Comparison of ENCODE assay signal across 3 cellular contexts in genomic region chr11:20035375-20035700, GRCh38.
TF ChIP-seq lines count a peak whose summit lies in the region.

No MANE protein-coding gene starts in this region.

TF ChIP-seq in SK-N-SH, 30 proteins besides CTCF, POLR2A, EP300 and RAD21:
- TF ChIP-seq USF1 (IDR thresholded peaks at IDR 0.05; ENCODE audit: borderline replicate concordance, low read depth) (no peak), MAX (IDR thresholded peaks at IDR 0.05; ENCODE audit: low read depth) (no peak), NRF1 (IDR thresholded peaks at IDR 0.05; ENCODE audit: low read depth, low read length) (no peak), FOSL2 (IDR thresholded peaks at IDR 0.05; ENCODE audit: borderline replicate concordance, low read depth) (no peak), TAF1 (IDR thresholded peaks at IDR 0.05; ENCODE audit: borderline replicate concordance, low read depth, low read length) (no peak), SMC3 (IDR thresholded peaks at IDR 0.05; ENCODE audit: low read depth, low read length) (no peak), MXI1 (IDR thresholded peaks at IDR 0.05; ENCODE audit: low read depth, low read length) (no peak), SIN3A (IDR thresholded peaks at IDR 0.05; ENCODE audit: borderline replicate concordance, low read depth, low read length) (no peak)

TF ChIP-seq in SK-N-SH treated with all-trans-retinoic acid at 6 μM for 48 hours, 23 proteins besides CTCF, POLR2A, EP300 and RAD21 (continued from another document):
- no peak for TF ChIP-seq CSRNP3 (CRISPR knock-in tag; IDR thresholded peaks at IDR 0.05)
- TF ChIP-seq ESRRG (CRISPR knock-in tag; IDR thresholded peaks at IDR 0.05), result no peak
- TF ChIP-seq PPARA (CRISPR knock-in tag; IDR thresholded peaks at IDR 0.05; ENCODE audit: borderline replicate concordance), result no peak
- no peak for TF ChIP-seq PATZ1 (CRISPR knock-in tag; IDR thresholded peaks at IDR 0.05; ENCODE audit: borderline replicate concordance)
- no peak for TF ChIP-seq BACH2 (CRISPR knock-in tag; IDR thresholded peaks at IDR 0.05; ENCODE audit: borderline replicate concordance)
- TF ChIP-seq ZNF565 (CRISPR knock-in tag; conservative IDR thresholded peaks at IDR 0.05; ENCODE audit: low read depth), result no peak
- TF ChIP-seq TCF4 (CRISPR knock-in tag; IDR thresholded peaks at IDR 0.05; ENCODE audit: borderline replicate concordance), result no peak

TF ChIP-seq in HepG2, 621 proteins besides CTCF, POLR2A, EP300 and RAD21 (continued from another document):
- TF ChIP-seq ZNF276 (CRISPR knock-in tag; IDR thresholded peaks at IDR 0.05; ENCODE audit: low read depth) (0 out of 2 replicates have a peak, but pooled peaks have one; percentile 3), ZNF746 (CRISPR knock-in tag; IDR thresholded peaks at IDR 0.05) (no peak), ZNF292 (CRISPR knock-in tag; IDR thresholded peaks at IDR 0.05; ENCODE audit: borderline replicate concordance, low read depth) (peak; percentile 76; the same call in 1 of the 2 replicates), ZFP62 (CRISPR knock-in tag; IDR thresholded peaks at IDR 0.05) (no peak), ZBTB43 (CRISPR knock-in tag; conservative IDR thresholded peaks at IDR 0.05) (no peak), ARNT2 (CRISPR knock-in tag; IDR thresholded peaks at IDR 0.05; ENCODE audit: low read depth) (0 out of 2 replicates have a peak, but pooled peaks have one; percentile 3), SMAD1 (CRISPR knock-in tag; IDR thresholded peaks at IDR 0.05; ENCODE audit: borderline replicate concordance, low read depth) (0 out of 2 replicates have a peak, but pooled peaks have one; percentile 5), JUN (CRISPR knock-in tag; IDR thresholded peaks at IDR 0.05) (no peak), DMTF1 (CRISPR knock-in tag; IDR thresholded peaks at IDR 0.05) (no peak), TFAP4 (IDR thresholded peaks at IDR 0.05; ENCODE audit: borderline replicate concordance, low read depth) (0 out of 2 replicates have a peak, but pooled peaks have one; percentile 0), TEF (CRISPR knock-in tag; IDR thresholded peaks at IDR 0.05) (no peak), ZNF75D (CRISPR knock-in tag; IDR thresholded peaks at IDR 0.05; ENCODE audit: borderline replicate concordance) (no peak), NR2F1 (CRISPR knock-in tag; IDR thresholded peaks at IDR 0.05) (peak in 1 of 2 experiments; percentile 71; a peak in 2 of 4 replicates), ZSCAN20 (CRISPR knock-in tag; IDR thresholded peaks at IDR 0.05; ENCODE audit: borderline replicate concordance) (no peak), ZNF766 (CRISPR knock-in tag; IDR thresholded peaks at IDR 0.05; ENCODE audit: borderline replicate concordance) (no peak), ZNF256 (CRISPR knock-in tag; conservative IDR thresholded peaks at IDR 0.05) (no peak), IRF2 (CRISPR knock-in tag; IDR thresholded peaks at IDR 0.05) (0 out of 2 replicates have a peak, but pooled peaks have one; percentile 2), WIZ (CRISPR knock-in tag; IDR thresholded peaks at IDR 0.05) (no peak), NR2F6 (IDR thresholded peaks at IDR 0.05) (peak; percentile 44; the same call in 1 of the 2 replicates), NR2F6 (CRISPR knock-in tag; IDR thresholded peaks at IDR 0.05) (no peak), ETV5 (CRISPR knock-in tag; IDR thresholded peaks at IDR 0.05; ENCODE audit: borderline replicate concordance) (no peak), IKZF5 (CRISPR knock-in tag; IDR thresholded peaks at IDR 0.05) (no peak), ZBTB38 (CRISPR knock-in tag; IDR thresholded peaks at IDR 0.05) (0 out of 2 replicates have a peak, but pooled peaks have one; percentile 7)
